In genomic region chr17:48231995-48232729, GRCh38 we compare ENCODE assay signal across 18 cellular contexts.
DNase-seq lines count a peak whose midpoint lies in the region; ATAC-seq and TF ChIP-seq lines count a peak whose summit lies in the region.
"Had no signal": no experiment of that assay in that cellular context is flagged by ENCODE, and none has a peak within 500 bp of the region (broad histone marks: within the 10 kb centered on the region; RNA-seq: fewer than 3 reads in every experiment).

No MANE protein-coding gene starts in this region.

- TF ChIP-seq CTCF in nephron progenitor cell (IDR thresholded peaks at IDR 0.05) (no peak), lower lobe of right lung (IDR thresholded peaks at IDR 0.05) (no peak)

- no peak for DNase-seq in activated naive CD4-positive, alpha-beta T cell treated with anti-CD3 and anti-CD28 coated beads for 36 hours
- no peak for DNase-seq in activated naive CD4-positive, alpha-beta T cell (lab: John Stamatoyannopoulos, UW)
- DNase-seq in NCI-H146 treated with DMSO at 0.1 percent for 48 hours (lab: John Stamatoyannopoulos, UW; ENCODE audit: unreplicated experiment) (peak; percentile 95), NCI-H748 (lab: John Stamatoyannopoulos, UW; ENCODE audit: unreplicated experiment) (peak; percentile 90), nephron progenitor cell (no peak), lower lobe of right lung (no peak)
- no peak for DNase-seq in stimulated activated naive CD8-positive, alpha-beta T cell treated with anti-CD3 and anti-CD28 coated beads, Interleukin-15, Interleukin-2, amounts not matched to agents 100 U/mL and 50 U/mL, for 24 hours
- DNase-seq: Caco-2, DMS79 treated with DMSO at 0.1 percent for 48 hours, GOT3, HFFc6, NCI-H1694, NCI-H82, SJCRH30 had no signal

- H3K27me3 Mint-ChIP-seq in activated naive CD4-positive, alpha-beta T cell treated with anti-CD3 and anti-CD28 coated beads for 36 hours (ENCODE audit: low read depth) = no peaks in the 10 kb centered on the region
- no peaks in the 10 kb centered on the region for H3K27me3 Mint-ChIP-seq in nephron progenitor cell (ENCODE audit: low read depth, poor library complexity)

- H3K36me3 ChIP-seq in lower lobe of right lung = no peaks in the 10 kb centered on the region
- H3K36me3 ChIP-seq: SJCRH30 had no signal

- H3K27ac Mint-ChIP-seq in activated naive CD4-positive, alpha-beta T cell treated with anti-CD3 and anti-CD28 coated beads for 36 hours = peak overlapping the region; percentile 30
- peak overlapping the region; percentile 4 for H3K27ac Mint-ChIP-seq in nephron progenitor cell
- H3K27ac Mint-ChIP-seq: CD14-positive monocyte; HFFc6; T-helper 2 cell treated with Interferon-gamma antibody and Interleukin-4, amounts not matched to agents 5 μg/mL and 100 μg/mL, for 36 hours had no signal

- peaks cover 4% of the 10 kb centered on the region for H3K27me3 ChIP-seq in lower lobe of right lung (ENCODE audit: low read depth)
- H3K27me3 ChIP-seq: SJCRH30 had no signal

- H3K36me3 Mint-ChIP-seq in activated naive CD4-positive, alpha-beta T cell treated with anti-CD3 and anti-CD28 coated beads for 36 hours (ENCODE audit: low read depth) = peaks cover 2% of the 10 kb centered on the region
- H3K36me3 Mint-ChIP-seq in nephron progenitor cell (ENCODE audit: low read depth) = peaks cover 5% of the 10 kb centered on the region
- H3K36me3 Mint-ChIP-seq: CD14-positive monocyte had no signal

- no peak overlapping the region for H3K4me3 Mint-ChIP-seq in activated naive CD4-positive, alpha-beta T cell treated with anti-CD3 and anti-CD28 coated beads for 36 hours
- no peak overlapping the region for H3K4me3 Mint-ChIP-seq in nephron progenitor cell
- H3K4me3 Mint-ChIP-seq: CD14-positive monocyte; HFFc6; T-helper 2 cell treated with Interferon-gamma antibody and Interleukin-4, amounts not matched to agents 5 μg/mL and 100 μg/mL, for 36 hours had no signal

- peaks cover 7% of the 10 kb centered on the region for H3K4me1 Mint-ChIP-seq in activated naive CD4-positive, alpha-beta T cell treated with anti-CD3 and anti-CD28 coated beads for 36 hours (ENCODE audit: low read depth)
- H3K4me1 Mint-ChIP-seq in nephron progenitor cell = peaks cover 62% of the 10 kb centered on the region
- H3K4me1 Mint-ChIP-seq: CD14-positive monocyte had no signal

- no peak overlapping the region for H3K4me3 ChIP-seq in lower lobe of right lung
- H3K4me3 ChIP-seq: SJCRH30 had no signal

- H3K27ac ChIP-seq in lower lobe of right lung = no peak overlapping the region
- H3K27ac ChIP-seq: SJCRH30 had no signal

- H3K4me1 ChIP-seq in lower lobe of right lung = no peaks in the 10 kb centered on the region
- H3K4me1 ChIP-seq: Caco-2, SJCRH30 had no signal

- H3K9me3 ChIP-seq in lower lobe of right lung = no peaks in the 10 kb centered on the region
- H3K9me3 ChIP-seq: Caco-2, SJCRH30 had no signal

- intact Hi-C loops in activated naive CD4-positive, alpha-beta T cell treated with anti-CD3 and anti-CD28 coated beads for 36 hours (cut with micrococcal nuclease) = no loop called here
- intact Hi-C loops in lower lobe of right lung (cut with DNase I) = no loop called here

- ATAC-seq in lower lobe of right lung (no peak), HG03025 (IDR thresholded peaks at IDR 0.05; ENCODE audit: low FRiP score, unreplicated experiment) (no peak)
- no peak for ATAC-seq in stimulated activated naive CD8-positive, alpha-beta T cell treated with anti-CD3 and anti-CD28 coated beads, Interleukin-15, Interleukin-2, amounts not matched to agents 100 U/mL and 50 U/mL, for 24 hours
- ATAC-seq: HepG2 had no signal

- no peaks in the 10 kb centered on the region for H3K9me3 Mint-ChIP-seq in activated naive CD4-positive, alpha-beta T cell treated with anti-CD3 and anti-CD28 coated beads for 36 hours
- H3K9me3 Mint-ChIP-seq in nephron progenitor cell = no peaks in the 10 kb centered on the region
- H3K9me3 Mint-ChIP-seq: CD14-positive monocyte; HFFc6; T-helper 2 cell treated with Interferon-gamma antibody and Interleukin-4, amounts not matched to agents 5 μg/mL and 100 μg/mL, for 36 hours had no signal

- CTCF ChIA-PET in activated naive CD4-positive, alpha-beta T cell treated with anti-CD3 and anti-CD28 coated beads for 36 hours (lab: Charles Lee) = interaction anchor here (0.7 kb wide), 1 partner anchor 73 kb away, joined by 6 read pairs; no protein-coding TSS in a partner anchor

Comparison
In these comparisons a context has a peak if more than half of its experiments do, and no peak if none do; other contexts are left out.
1. DNase-seq: peak in NCI-H146 treated with DMSO at 0.1 percent for 48 hours (single experiment) and NCI-H748 (single experiment); none in activated naive CD4-positive, alpha-beta T cell treated with anti-CD3 and anti-CD28 coated beads for 36 hours (single experiment), activated naive CD4-positive, alpha-beta T cell (0 of 4), nephron progenitor cell (single experiment), lower lobe of right lung (single experiment) and stimulated activated naive CD8-positive, alpha-beta T cell treated with anti-CD3 and anti-CD28 coated beads, Interleukin-15, Interleukin-2, amounts not matched to agents 100 U/mL and 50 U/mL, for 24 hours (single experiment).